13 cellular contexts compared by ENCODE assay signal in genomic region chr7:132783824-132784223, GRCh38.
DNase-seq lines count a peak whose midpoint lies in the region; ATAC-seq lines count a peak whose summit lies in the region.
"Had no signal": no experiment of that assay in that cellular context is flagged by ENCODE, and none has a peak within 500 bp of the region (broad histone marks: within the 10 kb centered on the region; RNA-seq: fewer than 3 reads in every experiment).

No MANE protein-coding gene starts in this region.

- H3K4me3 Mint-ChIP-seq in CD4-positive, alpha-beta memory T cell: no peak overlapping the region
- no peak overlapping the region for H3K4me3 Mint-ChIP-seq in stimulated activated effector memory CD8-positive, alpha-beta T cell treated with anti-CD3 and anti-CD28 coated beads, Interleukin-12 subunit alpha, Interleukin-12 subunit beta, amount 100 ng/mL, for 72 hours
- H3K4me3 Mint-ChIP-seq: stimulated activated memory B cell treated with anti-CD40 and anti-IgM and Interleukin-4, amounts not matched to agents 10 μg/mL and 1 μg/mL and 100 μg/mL, for 72 hours had no signal

- no peaks in the 10 kb centered on the region for H3K27me3 Mint-ChIP-seq in CD4-positive, alpha-beta memory T cell

- H3K36me3 ChIP-seq in CD4-positive, alpha-beta memory T cell (ENCODE audit: insufficient read depth, low read length): no peaks in the 10 kb centered on the region
- H3K36me3 ChIP-seq: right atrium auricular region had no signal

- H3K36me3 Mint-ChIP-seq in CD4-positive, alpha-beta memory T cell: peaks cover 31 to 47% of the 10 kb centered on the region in 2 donors
- H3K36me3 Mint-ChIP-seq in stimulated activated effector memory CD8-positive, alpha-beta T cell treated with anti-CD3 and anti-CD28 coated beads, Interleukin-12 subunit alpha, Interleukin-12 subunit beta, amount 100 ng/mL, for 72 hours: peaks cover 16% of the 10 kb centered on the region

- H3K27ac Mint-ChIP-seq in CD4-positive, alpha-beta memory T cell: no peak overlapping the region
- no peak overlapping the region for H3K27ac Mint-ChIP-seq in stimulated activated effector memory CD8-positive, alpha-beta T cell treated with anti-CD3 and anti-CD28 coated beads, Interleukin-12 subunit alpha, Interleukin-12 subunit beta, amount 100 ng/mL, for 72 hours
- H3K27ac Mint-ChIP-seq: stimulated activated memory B cell treated with anti-CD40 and anti-IgM and Interleukin-4, amounts not matched to agents 10 μg/mL and 1 μg/mL and 100 μg/mL, for 72 hours had no signal

- no peak for ATAC-seq in HG02884 (IDR thresholded peaks at IDR 0.05; ENCODE audit: unreplicated experiment)
- no peak for ATAC-seq in stimulated activated effector memory CD8-positive, alpha-beta T cell treated with anti-CD3 and anti-CD28 coated beads, Interleukin-12 subunit alpha, Interleukin-12 subunit beta, amount 100 ng/mL, for 72 hours
- ATAC-seq: left colon; stimulated activated memory B cell treated with anti-CD40 and anti-IgM and Interleukin-4, amounts not matched to agents 10 μg/mL and 1 μg/mL and 100 μg/mL, for 72 hours had no signal

- intact Hi-C loops in CD4-positive, alpha-beta memory T cell (cut with micrococcal nuclease): no loop called here

- H3K4me1 Mint-ChIP-seq in CD4-positive, alpha-beta memory T cell: peaks cover 0 to under 1% (median 0%) of the 10 kb centered on the region in 4 donors
- H3K4me1 Mint-ChIP-seq in stimulated activated effector memory CD8-positive, alpha-beta T cell treated with anti-CD3 and anti-CD28 coated beads, Interleukin-12 subunit alpha, Interleukin-12 subunit beta, amount 100 ng/mL, for 72 hours: peaks cover 6% of the 10 kb centered on the region

- CTCF ChIA-PET in CD4-positive, alpha-beta memory T cell (lab: Charles Lee; ENCODE audit: partially characterized antibody): no interaction called here

- no peaks in the 10 kb centered on the region for H3K9me3 Mint-ChIP-seq in CD4-positive, alpha-beta memory T cell
- H3K9me3 Mint-ChIP-seq in stimulated activated effector memory CD8-positive, alpha-beta T cell treated with anti-CD3 and anti-CD28 coated beads, Interleukin-12 subunit alpha, Interleukin-12 subunit beta, amount 100 ng/mL, for 72 hours: no peaks in the 10 kb centered on the region
- H3K9me3 Mint-ChIP-seq: stimulated activated memory B cell treated with anti-CD40 and anti-IgM and Interleukin-4, amounts not matched to agents 10 μg/mL and 1 μg/mL and 100 μg/mL, for 72 hours had no signal

- H3K27me3 ChIP-seq in CD4-positive, alpha-beta memory T cell (ENCODE audit: insufficient read depth, low read length): no peaks in the 10 kb centered on the region
- H3K27me3 ChIP-seq: BLaER1, right atrium auricular region had no signal

- POLR2A ChIA-PET in CD4-positive, alpha-beta memory T cell (lab: Charles Lee; ENCODE audit: partially characterized antibody): no interaction called here

- no peaks in the 10 kb centered on the region for H3K9me3 ChIP-seq in CD4-positive, alpha-beta memory T cell (ENCODE audit: control insufficient read depth in 1 of 2, low read length in 2 of 2)
- H3K9me3 ChIP-seq: BLaER1, right atrium auricular region had no signal

- H3K4me1 ChIP-seq in CD4-positive, alpha-beta memory T cell (ENCODE audit: insufficient read depth, low read length): no peaks in the 10 kb centered on the region
- H3K4me1 ChIP-seq: BLaER1, right atrium auricular region had no signal

- no peak overlapping the region for H3K4me3 ChIP-seq in CD4-positive, alpha-beta memory T cell (ENCODE audit: low read length in 2 of 2)
- H3K4me3 ChIP-seq: BLaER1, right atrium auricular region had no signal

- DNase-seq in NCI-H446 treated with DMSO at 0.1 percent for 48 hours (lab: John Stamatoyannopoulos, UW): peak; percentile 0
- DNase-seq in NCI-H446 (lab: John Stamatoyannopoulos, UW): no peak
- DNase-seq in NCI-H774 (lab: John Stamatoyannopoulos, UW): peak; percentile 45
- peak; percentile 31 for DNase-seq in epithelial cell of prostate (ENCODE audit: low read depth, low spot score)
- peak; percentile 47 for DNase-seq in stromal cell of bone marrow (ENCODE audit: low read depth)
- no peak for DNase-seq in CD4-positive, alpha-beta memory T cell
- DNase-seq in stimulated activated effector memory CD8-positive, alpha-beta T cell treated with anti-CD3 and anti-CD28 coated beads, Interleukin-12 subunit alpha, Interleukin-12 subunit beta, amount 100 ng/mL, for 72 hours (ENCODE audit: low spot score in 2 of 2): no peak
- DNase-seq: effector CD4-positive, alpha-beta T cell; left colon had no signal

- H3K27ac ChIP-seq in epithelial cell of prostate: peak overlapping the region; percentile 25
- H3K27ac ChIP-seq in CD4-positive, alpha-beta memory T cell (ENCODE audit: low read depth, low read length): no peak overlapping the region
- H3K27ac ChIP-seq: BLaER1, right atrium auricular region had no signal

Comparison
In these comparisons a context has a peak if more than half of its experiments do, and no peak if none do; other contexts are left out.
1. DNase-seq: peak in NCI-H446 treated with DMSO at 0.1 percent for 48 hours (single experiment), NCI-H774 (single experiment), epithelial cell of prostate (single experiment) and stromal cell of bone marrow (single experiment); none in NCI-H446 (0 of 2), CD4-positive, alpha-beta memory T cell (0 of 5) and stimulated activated effector memory CD8-positive, alpha-beta T cell treated with anti-CD3 and anti-CD28 coated beads, Interleukin-12 subunit alpha, Interleukin-12 subunit beta, amount 100 ng/mL, for 72 hours (0 of 2).